8 cellular contexts compared by ENCODE assay signal in the genomic region with DNA sequence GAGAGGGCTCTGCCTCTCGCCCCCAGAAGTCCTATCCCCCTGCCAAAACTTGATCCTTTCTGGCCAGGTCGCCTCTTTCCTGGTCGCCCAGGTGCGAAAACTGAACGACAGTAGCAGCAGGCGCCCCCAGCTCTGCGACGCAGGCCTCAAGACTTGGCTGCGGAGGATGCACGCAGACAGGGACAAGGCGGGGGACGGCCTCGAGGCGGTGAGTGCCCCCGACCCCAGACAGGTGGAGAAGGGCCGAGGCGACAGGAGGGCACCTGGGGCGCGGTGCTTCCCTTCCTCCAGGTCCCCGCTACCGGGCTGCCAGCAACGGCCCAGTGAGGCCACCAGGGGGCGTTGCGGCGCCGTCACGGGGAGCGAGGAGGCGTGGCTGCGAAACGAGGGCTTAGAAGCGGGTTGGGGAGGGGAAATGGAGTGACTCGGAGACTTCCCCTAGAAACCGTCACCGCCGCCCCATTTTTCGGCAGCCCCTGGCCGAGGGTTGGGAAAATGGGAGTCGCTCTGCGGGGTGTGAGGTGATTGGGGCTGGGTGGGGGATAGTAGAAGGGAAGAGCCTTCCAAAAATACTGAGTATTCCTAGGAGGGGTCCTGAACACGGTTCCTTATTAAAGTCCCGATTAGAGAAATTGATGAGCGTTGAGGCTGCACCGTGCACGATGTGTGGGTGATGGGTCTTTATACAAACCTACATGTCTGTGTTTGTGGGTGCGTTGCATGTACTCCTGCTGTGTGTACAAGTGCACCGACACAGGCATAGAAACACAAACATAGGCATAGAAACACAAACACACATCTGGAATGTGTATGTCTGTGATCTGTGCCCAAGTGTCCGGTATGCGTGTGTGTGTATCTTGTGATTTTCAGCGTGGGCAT. TPM values are rescaled to one million over a fixed set of nuclear protein-coding genes. Genes with fewer than 3 reads are reported as not detected.
A peak's percentile ranks its signal among the peaks of the same experiment; 100 is the strongest.
DNase-seq lines count a peak whose midpoint lies in the region; ATAC-seq and TF ChIP-seq lines count a peak whose summit lies in the region.

No MANE protein-coding gene starts in this region.

- H3K9me2 ChIP-seq in DOHH2 (replicated peaks; ENCODE audit: control insufficient read depth, low read length) (no peaks in the 10 kb centered on the region), SK-N-SH (no peaks in the 10 kb centered on the region)

- CTCF ChIA-PET in SK-N-SH (lab: Yijun Ruan, JAX), result interaction anchor here (0.6 to 22.0 kb wide), 32 partner anchors 10 to 435 kb away, joined by 3 to 510 read pairs (median 4); partner anchors contain the start of genes ACTR5 and SLC32A1
- CTCF ChIA-PET in activated naive CD4-positive, alpha-beta T cell treated with anti-CD3 and anti-CD28 coated beads for 36 hours (lab: Charles Lee), result interaction anchor here (1.0 to 6.7 kb wide), 7 partner anchors 8 to 104 kb away, joined by 3 to 71 read pairs (median 5); partner anchors contain the start of gene ACTR5

- H3K4me3 Mint-ChIP-seq in activated naive CD4-positive, alpha-beta T cell treated with anti-CD3 and anti-CD28 coated beads for 36 hours, result peak overlapping the region; percentile 53

- H3K9me3 ChIP-seq in DOHH2 (ENCODE audit: control insufficient read depth, insufficient read depth, low read length) (no peaks in the 10 kb centered on the region), HAP-1 (no peaks in the 10 kb centered on the region), SK-N-SH (no peaks in the 10 kb centered on the region), upper lobe of left lung (no peaks in the 10 kb centered on the region)

- H4K20me1 ChIP-seq in DOHH2 (ENCODE audit: control insufficient read depth, insufficient read depth, low read depth, low read length) (no peaks in the 10 kb centered on the region), SK-N-SH (ENCODE audit: insufficient read depth) (no peaks in the 10 kb centered on the region)

- peak overlapping the region; percentile 65 for H3K4me2 ChIP-seq in DOHH2 (ENCODE audit: low read length)
- H3K4me2 ChIP-seq in SK-N-SH, result peak overlapping the region; percentile 77; the same call in 1 of the 2 replicates

- H3K27me3 ChIP-seq in DOHH2 (ENCODE audit: control insufficient read depth, low read length), result peaks cover 34% of the 10 kb centered on the region
- peaks cover 5% of the 10 kb centered on the region; the same call in 1 of the 2 replicates for H3K27me3 ChIP-seq in HAP-1 (ENCODE audit: low read depth)
- H3K27me3 ChIP-seq in SK-N-SH (ENCODE audit: insufficient read depth), result peaks cover 42% of the 10 kb centered on the region
- H3K27me3 ChIP-seq in upper lobe of left lung, result peaks cover 0 to 14% (median 3%) of the 10 kb centered on the region in 4 donors

- no peak overlapping the region for H3K9ac ChIP-seq in SK-N-SH

- H3K4me3 ChIP-seq in DOHH2 (ENCODE audit: low read length) (peak overlapping the region; percentile 52), HAP-1 (peak overlapping the region; percentile 15), SK-N-SH (ENCODE audit: low read depth in 2 of 2, low read length in 1 of 2) (peak overlapping the region; percentile 32 to 51; a peak in 2 of 4 replicates), upper lobe of left lung (peak overlapping the region in 2 of 4 donors; percentile 21 to 29)

- H2AFZ ChIP-seq in SK-N-SH (ENCODE audit: low read depth), result no peak overlapping the region

- in situ Hi-C loops in HAP-1 (cut with MboI; ENCODE audit: low sequenced_read_pairs), result loop anchor here (5.0 to 10.0 kb wide), 3 partner anchors 86 to 399 kb away; no protein-coding TSS in a partner anchor

- no peaks in the 10 kb centered on the region for H3F3A ChIP-seq in DOHH2 (ENCODE audit: control insufficient read depth, insufficient read depth)
- H3F3A ChIP-seq in SK-N-SH (replicated peaks; ENCODE audit: insufficient read depth), result no peaks in the 10 kb centered on the region

- POLR2A ChIA-PET in SK-N-SH (lab: Yijun Ruan, JAX), result no interaction called here

- no peak overlapping the region for H3K27ac Mint-ChIP-seq in activated naive CD4-positive, alpha-beta T cell treated with anti-CD3 and anti-CD28 coated beads for 36 hours

- peak; percentile 91 for TF ChIP-seq RAD21 in SK-N-SH (IDR thresholded peaks at IDR 0.05; ENCODE audit: low read length)

- H3K36me3 Mint-ChIP-seq in activated naive CD4-positive, alpha-beta T cell treated with anti-CD3 and anti-CD28 coated beads for 36 hours (ENCODE audit: low read depth), result no peaks in the 10 kb centered on the region

- no peak for TF ChIP-seq EP300 in SK-N-SH (IDR thresholded peaks at IDR 0.05; ENCODE audit: borderline replicate concordance in 1 of 2, low read depth in 1 of 2, low read length in 1 of 2)
- TF ChIP-seq EP300 in upper lobe of left lung (IDR thresholded peaks at IDR 0.05), result no peak

- H3K27ac ChIP-seq in DOHH2 (ENCODE audit: low read depth, low read length) (no peak overlapping the region), SK-N-SH (ENCODE audit: low read depth in 2 of 2, low read length in 1 of 2) (no peak overlapping the region), upper lobe of left lung (no peak overlapping the region)

- DNase-seq in HAP-1 (ENCODE audit: low spot score in 2 of 2), result peak; percentile 62 to 88
- peak; percentile 87 for DNase-seq in NAMALWA (ENCODE audit: low spot score)
- peak; percentile 93 for DNase-seq in SK-N-SH
- peak; percentile 91 for DNase-seq in activated naive CD4-positive, alpha-beta T cell treated with anti-CD3 and anti-CD28 coated beads for 36 hours
- peak; percentile 81 for DNase-seq in Right ventricle myocardium superior
- DNase-seq in posterior cingulate gyrus, result peak; percentile 63 to 97 (median 82)
- DNase-seq in upper lobe of left lung, result peak; percentile 79 to 96

- H3K79me2 ChIP-seq in DOHH2 (ENCODE audit: control insufficient read depth, low read length) (no peaks in the 10 kb centered on the region), SK-N-SH (ENCODE audit: insufficient read depth) (no peaks in the 10 kb centered on the region)

- intact Hi-C loops in activated naive CD4-positive, alpha-beta T cell treated with anti-CD3 and anti-CD28 coated beads for 36 hours (cut with micrococcal nuclease), result loop anchor here (1.0 kb wide), 7 partner anchors 80 to 435 kb away; partner anchors contain the start of gene DHX35
- intact Hi-C loops in Right ventricle myocardium superior (cut with DNase I) (loop anchor here (5.0 kb wide), 2 partner anchors 86 to 106 kb away; no protein-coding TSS in a partner anchor), posterior cingulate gyrus (cut with DNase I) (loop anchor here (1.0 to 5.0 kb wide), 3 partner anchors 86 to 247 kb away; no protein-coding TSS in a partner anchor)

- ATAC-seq in Right ventricle myocardium superior (ENCODE audit: poor library complexity) (peak; percentile 96), upper lobe of left lung (ENCODE audit: low FRiP score in 2 of 2) (peak; percentile 77 to 92)

- TF ChIP-seq CTCF in DOHH2 (IDR thresholded peaks at IDR 0.05; ENCODE audit: low read depth, low read length, poor library complexity, severe bottlenecking) (peak; percentile 92), SK-N-SH (IDR thresholded peaks at IDR 0.05) (peak; percentile 88), upper lobe of left lung (IDR thresholded peaks at IDR 0.05) (peak; percentile 89 to 98 (median 96))

- TF ChIP-seq POLR2A in upper lobe of left lung (IDR thresholded peaks at IDR 0.05), result no peak

- H3K4me1 Mint-ChIP-seq in activated naive CD4-positive, alpha-beta T cell treated with anti-CD3 and anti-CD28 coated beads for 36 hours (ENCODE audit: low read depth), result peaks cover 11% of the 10 kb centered on the region

- H3K36me3 ChIP-seq in DOHH2 (ENCODE audit: control insufficient read depth, low read length), result no peaks in the 10 kb centered on the region
- no peaks in the 10 kb centered on the region for H3K36me3 ChIP-seq in HAP-1 (replicated peaks)
- no peaks in the 10 kb centered on the region for H3K36me3 ChIP-seq in SK-N-SH (replicated peaks in 1 of 2; ENCODE audit: control insufficient read depth in 1 of 2, insufficient read depth in 2 of 2, low read length in 1 of 2)
- no peaks in the 10 kb centered on the region for H3K36me3 ChIP-seq in upper lobe of left lung

- WGBS in SK-N-SH (ENCODE audit: low lambda C conversion rate), result 9% methylated on average over 29 of the region's 50 CpGs
- 7 to 8% methylated on average over 23 to 43 of the region's 50 CpGs for WGBS in upper lobe of left lung, 2 donors

- H3K9me3 Mint-ChIP-seq in activated naive CD4-positive, alpha-beta T cell treated with anti-CD3 and anti-CD28 coated beads for 36 hours, result no peaks in the 10 kb centered on the region

- peaks cover 13% of the 10 kb centered on the region for H3K4me1 ChIP-seq in DOHH2 (ENCODE audit: control insufficient read depth, low read length)
- H3K4me1 ChIP-seq in HAP-1, result no peaks in the 10 kb centered on the region; the same call in 1 of the 2 replicates
- peaks cover 0 to 7% of the 10 kb centered on the region in 2 experiments; a peak in 1 of 4 replicates for H3K4me1 ChIP-seq in SK-N-SH (ENCODE audit: control insufficient read depth in 1 of 2, insufficient read depth in 2 of 2, low read depth in 1 of 2, low read length in 1 of 2)
- peaks cover 0 to 10% (median 7%) of the 10 kb centered on the region in 4 donors for H3K4me1 ChIP-seq in upper lobe of left lung

- H3K27me3 Mint-ChIP-seq in activated naive CD4-positive, alpha-beta T cell treated with anti-CD3 and anti-CD28 coated beads for 36 hours (ENCODE audit: low read depth), result peaks cover 26% of the 10 kb centered on the region

TF ChIP-seq in SK-N-SH, 30 proteins besides CTCF, POLR2A, EP300 and RAD21:
- TF ChIP-seq MEF2A (IDR thresholded peaks at IDR 0.05; ENCODE audit: borderline replicate concordance, low read depth) (no peak), SMC3 (IDR thresholded peaks at IDR 0.05; ENCODE audit: low read depth, low read length) (peak; percentile 97)
- TF ChIP-seq, protein P1, sequence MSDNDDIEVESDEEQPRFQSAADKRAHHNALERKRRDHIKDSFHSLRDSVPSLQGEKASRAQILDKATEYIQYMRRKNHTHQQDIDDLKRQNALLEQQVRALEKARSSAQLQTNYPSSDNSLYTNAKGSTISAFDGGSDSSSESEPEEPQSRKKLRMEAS (IDR thresholded peaks at IDR 0.05; ENCODE audit: low read depth), result peak; percentile 61; the same call in 1 of the 2 replicates

RNA-seq across cellular contexts. Expression of gene ARHGAP40, which starts 44.6 kb away (rescaled TPM):
- polyA plus RNA-seq in SK-N-SH (2012; rRNA removed), result 0.02 TPM in 1 of 2 replicates, not detected in the other
- 0.03 TPM in 2 replicates for polyA plus RNA-seq in SK-N-SH (2012; cell fraction: cytosol; rRNA removed)
- 0.19 and 0.33 TPM in 2 replicates for polyA plus RNA-seq in SK-N-SH (2012; cell fraction: nucleus; rRNA removed)
- not detected for total RNA-seq in activated naive CD4-positive, alpha-beta T cell treated with anti-CD3 and anti-CD28 coated beads for 36 hours
- total RNA-seq in Right ventricle myocardium superior, result not detected
- total RNA-seq in upper lobe of left lung, result 10 to 100 TPM in 1 of 6 donors, 1 to 10 TPM in 1, under 1 TPM in 4; 0.29 to 22.0 (median 0.52) TPM
